In genomic region chr21:33650230-33650629, GRCh38 we compare ENCODE assay signal across 20 cellular contexts.
"Had no signal": no experiment of that assay in that cellular context is flagged by ENCODE, and none has a peak within 500 bp of the region (broad histone marks: within the 10 kb centered on the region; RNA-seq: fewer than 3 reads in every experiment).

No MANE protein-coding gene starts in this region.

- H3K27ac ChIP-seq: coronary artery, esophagus squamous epithelium, prostate gland, upper lobe of left lung had no signal

- H3K4me1 Mint-ChIP-seq: activated B cell treated with CpG ODN at 0.5 μM for 24 hours; activated naive CD4-positive, alpha-beta T cell treated with anti-CD3 and anti-CD28 coated beads, Interleukin-2, amount 50 U/mL, for 24 hours; stimulated activated naive CD8-positive, alpha-beta T cell treated with anti-CD3 and anti-CD28 coated beads, Interleukin-15, amount 100 ng/mL, for 72 hours had no signal

- H3K9me3 Mint-ChIP-seq: activated B cell treated with CpG ODN at 0.5 μM for 24 hours; activated CD8-positive, alpha-beta T cell treated with anti-CD3 and anti-CD28 coated beads for 36 hours; activated naive CD4-positive, alpha-beta T cell treated with anti-CD3 and anti-CD28 coated beads, Interleukin-2, amount 50 U/mL, for 24 hours; nephron; stimulated activated naive CD8-positive, alpha-beta T cell treated with anti-CD3 and anti-CD28 coated beads, Interleukin-15, amount 100 ng/mL, for 72 hours had no signal

- H3K9me3 ChIP-seq: adrenal gland, esophagus squamous epithelium, prostate gland, upper lobe of left lung had no signal

- H3K27me3 ChIP-seq: adrenal gland, esophagus squamous epithelium, upper lobe of left lung had no signal

- H3K36me3 Mint-ChIP-seq: activated naive CD4-positive, alpha-beta T cell treated with anti-CD3 and anti-CD28 coated beads, Interleukin-2, amount 50 U/mL, for 24 hours had no signal

- H3K4me1 ChIP-seq: prostate gland had no signal

- H3K4me3 Mint-ChIP-seq: activated B cell treated with CpG ODN at 0.5 μM for 24 hours; activated CD8-positive, alpha-beta T cell treated with anti-CD3 and anti-CD28 coated beads for 36 hours; activated naive CD4-positive, alpha-beta T cell treated with anti-CD3 and anti-CD28 coated beads, Interleukin-2, amount 50 U/mL, for 24 hours; nephron; stimulated activated naive CD8-positive, alpha-beta T cell treated with anti-CD3 and anti-CD28 coated beads, Interleukin-15, amount 100 ng/mL, for 72 hours; T-helper 17 cell had no signal

- H3K36me3 ChIP-seq: adrenal gland, esophagus squamous epithelium, prostate gland, upper lobe of left lung had no signal

- H3K27me3 Mint-ChIP-seq: activated CD8-positive, alpha-beta T cell treated with anti-CD3 and anti-CD28 coated beads for 36 hours; activated naive CD4-positive, alpha-beta T cell treated with anti-CD3 and anti-CD28 coated beads, Interleukin-2, amount 50 U/mL, for 24 hours; stimulated activated naive CD8-positive, alpha-beta T cell treated with anti-CD3 and anti-CD28 coated beads, Interleukin-15, amount 100 ng/mL, for 72 hours; T-helper 17 cell had no signal

- H3K4me2 ChIP-seq: smooth muscle cell had no signal

- H3K27ac Mint-ChIP-seq: activated B cell treated with CpG ODN at 0.5 μM for 24 hours; activated CD8-positive, alpha-beta T cell treated with anti-CD3 and anti-CD28 coated beads for 36 hours; activated naive CD4-positive, alpha-beta T cell treated with anti-CD3 and anti-CD28 coated beads, Interleukin-2, amount 50 U/mL, for 24 hours; stimulated activated naive CD8-positive, alpha-beta T cell treated with anti-CD3 and anti-CD28 coated beads, Interleukin-15, amount 100 ng/mL, for 72 hours; T-helper 17 cell had no signal

- H3K4me3 ChIP-seq: adrenal gland, coronary artery, esophagus squamous epithelium, prostate gland, smooth muscle cell, upper lobe of left lung had no signal

- ATAC-seq: activated CD8-positive, alpha-beta T cell treated with anti-CD3 and anti-CD28 coated beads for 36 hours; right cardiac atrium; stimulated activated naive CD8-positive, alpha-beta T cell treated with anti-CD3 and anti-CD28 coated beads, Interleukin-15, amount 100 ng/mL, for 72 hours; T-helper 17 cell had no signal

- DNase-seq: activated B cell treated with CpG ODN at 0.5 μM for 24 hours; activated CD4-positive, alpha-beta T cell treated with anti-CD3 and anti-CD28 coated beads for 48 hours; activated CD8-positive, alpha-beta memory T cell treated with anti-CD3 and anti-CD28 coated beads, Interleukin-2, amount 50 U/mL, for 4 hours; activated CD8-positive, alpha-beta T cell treated with anti-CD3 and anti-CD28 coated beads for 36 hours; activated effector memory CD4-positive, alpha-beta T cell treated with anti-CD3 and anti-CD28 coated beads, Interleukin-2, amount 50 U/mL, for 16 hours; activated T-cell treated with anti-CD3 and anti-CD28 coated beads, Interleukin-2, amount 50 U/mL, for 48 hours; adrenal gland; caudate nucleus; esophagus squamous epithelium; glutamatergic neuron; mesendoderm; right cardiac atrium; stimulated activated naive CD8-positive, alpha-beta T cell treated with anti-CD3 and anti-CD28 coated beads, Interleukin-15, amount 100 ng/mL, for 72 hours; T-helper 17 cell; upper lobe of left lung had no signal
